ENCODE assay signal across 1 cellular context in genomic region chr20:41180599-41181333, GRCh38.
TF ChIP-seq lines count a peak whose summit lies in the region.

No MANE protein-coding gene starts in this region.

TF ChIP-seq in GM12878, 131 proteins besides CTCF, POLR2A, EP300 and RAD21:
- TF ChIP-seq JUND (IDR thresholded peaks at IDR 0.05; ENCODE audit: low read depth, low read length) (no peak), SIX5 (IDR thresholded peaks at IDR 0.05; ENCODE audit: low read depth, low read length, severe bottlenecking) (no peak), RFX5 (IDR thresholded peaks at IDR 0.05; ENCODE audit: low read depth, low read length) (no peak), HDAC2 (IDR thresholded peaks at IDR 0.05) (no peak)
